In the genomic region with DNA sequence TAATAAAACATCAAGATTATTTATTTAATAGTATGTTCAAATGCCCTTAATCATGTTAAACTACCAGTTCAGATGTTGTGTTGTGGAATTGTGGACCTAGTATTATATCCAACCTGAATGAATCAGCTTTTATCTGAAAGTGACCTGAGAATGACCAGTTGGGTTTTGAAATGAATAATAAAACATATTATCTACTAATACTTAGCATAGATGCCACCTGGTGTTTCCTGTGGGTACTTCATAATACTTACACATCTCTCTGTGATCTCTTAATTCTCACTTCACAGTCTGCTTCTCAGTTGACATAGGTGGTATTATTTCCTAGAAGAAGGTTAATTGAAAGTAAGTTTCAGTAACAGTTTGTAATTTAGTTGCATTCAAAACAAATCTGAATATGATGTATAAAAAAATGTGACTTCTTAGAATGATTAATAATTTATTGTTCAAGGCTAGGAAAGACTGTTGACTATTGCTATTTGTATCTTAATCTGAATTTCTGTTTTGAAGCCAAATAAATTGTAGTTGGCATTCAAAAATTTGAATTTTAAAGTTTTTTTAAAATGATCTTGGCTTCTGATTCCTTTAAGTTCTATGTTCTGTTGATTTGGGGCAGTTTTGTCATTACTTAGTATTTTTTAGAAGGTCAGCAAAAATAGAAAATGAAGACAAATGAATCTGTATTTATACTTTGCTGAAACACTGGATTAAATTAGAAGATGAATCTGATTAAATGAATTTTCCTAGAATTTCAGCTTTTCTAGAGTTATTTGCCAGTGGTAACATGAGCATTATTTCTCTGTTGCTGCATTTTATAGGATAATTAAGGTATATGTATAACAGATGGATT, we compare ENCODE assay signal across 8 cellular contexts. TPM values are rescaled to one million over a fixed set of nuclear protein-coding genes. Genes with fewer than 3 reads are reported as not detected.
A peak's percentile ranks its signal among the peaks of the same experiment; 100 is the strongest.
DNase-seq lines count a peak whose midpoint lies in the region; ATAC-seq and TF ChIP-seq lines count a peak whose summit lies in the region.

No MANE protein-coding gene starts in this region.

- TF ChIP-seq POLR2A in prostate gland (IDR thresholded peaks at IDR 0.05) = no peak

- H3K36me3 Mint-ChIP-seq in activated CD8-positive, alpha-beta memory T cell treated with anti-CD3 and anti-CD28 coated beads, Interleukin-2, amount 10 ng/mL, durations not matched to agents 7 days and 5 days = peaks cover 52% of the 10 kb centered on the region

- H3K4me3 Mint-ChIP-seq in activated CD8-positive, alpha-beta memory T cell treated with anti-CD3 and anti-CD28 coated beads, Interleukin-2, amount 10 ng/mL, durations not matched to agents 7 days and 5 days = no peak overlapping the region

- no peaks in the 10 kb centered on the region for H3K27me3 ChIP-seq in prostate gland (replicated peaks; ENCODE audit: insufficient read depth)

- no peaks in the 10 kb centered on the region for H3K27me3 Mint-ChIP-seq in activated CD8-positive, alpha-beta memory T cell treated with anti-CD3 and anti-CD28 coated beads, Interleukin-2, amount 10 ng/mL, durations not matched to agents 7 days and 5 days

- H3K9me3 ChIP-seq in prostate gland = no peaks in the 10 kb centered on the region

- no peaks in the 10 kb centered on the region for H3K36me3 ChIP-seq in prostate gland

- no peak overlapping the region for H3K27ac ChIP-seq in prostate gland

- peak; percentile 68 for ATAC-seq in activated CD8-positive, alpha-beta memory T cell treated with anti-CD3 and anti-CD28 coated beads, Interleukin-2, amount 10 ng/mL, durations not matched to agents 7 days and 5 days
- ATAC-seq in GM21423 (IDR thresholded peaks at IDR 0.05; ENCODE audit: unreplicated experiment) = peak; percentile 90

- no peaks in the 10 kb centered on the region for H3K9me3 Mint-ChIP-seq in activated CD8-positive, alpha-beta memory T cell treated with anti-CD3 and anti-CD28 coated beads, Interleukin-2, amount 10 ng/mL, durations not matched to agents 7 days and 5 days (ENCODE audit: low read depth)

- TF ChIP-seq CTCF in fibroblast of pulmonary artery (IDR thresholded peaks at IDR 0.05; ENCODE audit: low read length, missing control alignments) = peak; percentile 62
- TF ChIP-seq CTCF in prostate gland (IDR thresholded peaks at IDR 0.05) = peak in 3 of 4 experiments; percentile 72 to 85 (median 77)

- H3K4me1 Mint-ChIP-seq in activated CD8-positive, alpha-beta memory T cell treated with anti-CD3 and anti-CD28 coated beads, Interleukin-2, amount 10 ng/mL, durations not matched to agents 7 days and 5 days = peaks cover 34% of the 10 kb centered on the region

- no peak overlapping the region for H3K4me3 ChIP-seq in fibroblast of pulmonary artery (replicated peaks; ENCODE audit: low read depth, low read length)
- no peak overlapping the region for H3K4me3 ChIP-seq in prostate gland

- CTCF ChIA-PET in activated CD8-positive, alpha-beta memory T cell treated with anti-CD3 and anti-CD28 coated beads, Interleukin-2, amount 10 ng/mL, durations not matched to agents 7 days and 5 days (lab: Charles Lee) = interaction anchor here (0.9 to 1.4 kb wide), 7 partner anchors 12 to 130 kb away, joined by 3 to 6 read pairs (median 3); a partner anchor contains a TSS

- intact Hi-C loops in prostate gland (cut with DNase I) = loop anchor here (5.0 kb wide), 1 partner anchor 47 kb away; a partner anchor contains a TSS

- H3K27ac Mint-ChIP-seq in activated CD8-positive, alpha-beta memory T cell treated with anti-CD3 and anti-CD28 coated beads, Interleukin-2, amount 10 ng/mL, durations not matched to agents 7 days and 5 days = no peak overlapping the region

- DNase-seq in activated CD8-positive, alpha-beta memory T cell treated with anti-CD3 and anti-CD28 coated beads, Interleukin-2, amount 10 ng/mL, durations not matched to agents 7 days and 5 days = no peak
- DNase-seq in activated CD8-positive, alpha-beta memory T cell treated with anti-CD3 and anti-CD28 coated beads for 24 hours = no peak
- DNase-seq in HT-29 (ENCODE audit: low spot score) (peak; percentile 78), SKM-1 (lab: John Stamatoyannopoulos, UW; ENCODE audit: unreplicated experiment) (peak; percentile 10), fibroblast of pulmonary artery (ENCODE audit: low read depth) (peak; percentile 76), prostate gland (ENCODE audit: low spot score) (peak; percentile 57), GOT3 (lab: John Stamatoyannopoulos, UW) (no peak)

- no peaks in the 10 kb centered on the region for H3K4me1 ChIP-seq in prostate gland (replicated peaks)

RNA-seq across cellular contexts. Expression of a gene that starts 48.2 kb away (rescaled TPM):
- total RNA-seq in activated CD8-positive, alpha-beta memory T cell treated with anti-CD3 and anti-CD28 coated beads, Interleukin-2, amount 10 ng/mL, durations not matched to agents 7 days and 5 days = 100 to 1,000 TPM; 194 to 225 TPM
- 14.9 and 15.4 TPM in 2 replicates for total RNA-seq in HT-29 (2014; rRNA removed; shearing (Covaris generic))
- total RNA-seq in prostate gland = 10 to 100 TPM; 20.3 to 43.4 TPM

RNA-seq across cellular contexts. Expression of a gene that starts 49.5 kb away (rescaled TPM):
- 10 to 100 TPM; 31.7 to 36.0 TPM for total RNA-seq in activated CD8-positive, alpha-beta memory T cell treated with anti-CD3 and anti-CD28 coated beads, Interleukin-2, amount 10 ng/mL, durations not matched to agents 7 days and 5 days
- 34.1 and 38.6 TPM in 2 replicates for total RNA-seq in HT-29 (2014; rRNA removed; shearing (Covaris generic))
- 10 to 100 TPM; 26.1 to 35.6 TPM for total RNA-seq in prostate gland

RNA-seq across cellular contexts. Expression of a gene that starts 58.3 kb away (rescaled TPM):
- 10 to 100 TPM; 36.9 to 38.0 TPM for total RNA-seq in activated CD8-positive, alpha-beta memory T cell treated with anti-CD3 and anti-CD28 coated beads, Interleukin-2, amount 10 ng/mL, durations not matched to agents 7 days and 5 days
- total RNA-seq in HT-29 (2014; rRNA removed; shearing (Covaris generic)) = 15.1 and 16.7 TPM in 2 replicates
- 10 to 100 TPM; 15.5 to 36.2 TPM for total RNA-seq in prostate gland

Comparison
In these comparisons a context has a peak if more than half of its experiments do, and no peak if none do; other contexts are left out.
1. DNase-seq: peak in HT-29 (single experiment), SKM-1 (single experiment), fibroblast of pulmonary artery (single experiment) and prostate gland (single experiment); none in activated CD8-positive, alpha-beta memory T cell treated with anti-CD3 and anti-CD28 coated beads, Interleukin-2, amount 10 ng/mL, durations not matched to agents 7 days and 5 days (single experiment), activated CD8-positive, alpha-beta memory T cell treated with anti-CD3 and anti-CD28 coated beads for 24 hours (single experiment) and GOT3 (single experiment).
2. RNA of a gene that starts 48.2 kb away (total RNA-seq): 194 to 225 TPM in activated CD8-positive, alpha-beta memory T cell treated with anti-CD3 and anti-CD28 coated beads, Interleukin-2, amount 10 ng/mL, durations not matched to agents 7 days and 5 days; 20.3 to 43.4 TPM in prostate gland and 14.9 to 15.4 TPM in HT-29; every median in the first group is over 4 times any median in the second.